ENCODE assay signal across 16 cellular contexts in genomic region chr14:76773956-76774355, GRCh38. TPM values are rescaled to one million over a fixed set of nuclear protein-coding genes. Genes with fewer than 3 reads are reported as not detected.
DNase-seq lines count a peak whose midpoint lies in the region; ATAC-seq, FAIRE-seq and TF ChIP-seq lines count a peak whose summit lies in the region.
"Had no signal": no experiment of that assay in that cellular context is flagged by ENCODE, and none has a peak within 500 bp of the region (broad histone marks: within the 10 kb centered on the region; RNA-seq: fewer than 3 reads in every experiment).

No MANE protein-coding gene starts in this region.

- ATAC-seq in K562 = no peak
- ATAC-seq in gastrocnemius medialis = no peak
- ATAC-seq in GM18498 (IDR thresholded peaks at IDR 0.05; ENCODE audit: unreplicated experiment) = no peak
- no peak for ATAC-seq in stimulated activated naive B cell treated with anti-CD40 and anti-IgM and Interleukin-4, amounts not matched to agents 10 μg/mL and 1 μg/mL and 100 μg/mL, for 72 hours (replicated peaks)

- intact Hi-C loops in K562 (cut with micrococcal nuclease) = no loop called here
- intact Hi-C loops in kidney (cut with DNase I) = no loop called here
- intact Hi-C loops in gastrocnemius medialis (cut with DNase I; ENCODE audit: low total_unique reads) = no loop called here

- 63% methylated on average over 3 of the region's 8 CpGs for WGBS in K562 (ENCODE audit: insufficient coverage, low coverage, missing lambda C conversion rate)

- in situ Hi-C loops in K562 (cut with MboI) = no loop called here
- in situ Hi-C loops in gastrocnemius medialis (cut with MboI; ENCODE audit: low sequenced_read_pairs in 4 of 4) = no loop called here

- no peaks in the 10 kb centered on the region for H3K9me3 ChIP-seq in BLaER1 treated with 17β-estradiol and CSF1 and Interleukin-3, amounts not matched to agents 10 nM and 100 nM (replicated peaks in 1 of 11)
- H3K9me3 ChIP-seq in K562 (replicated peaks; ENCODE audit: control insufficient read depth, insufficient read depth, low read depth, low read length) = no peaks in the 10 kb centered on the region
- H3K9me3 ChIP-seq in kidney (ENCODE audit: control insufficient read depth in 1 of 2, low read length in 2 of 2) = no peaks in the 10 kb centered on the region
- no peaks in the 10 kb centered on the region for H3K9me3 ChIP-seq in gastrocnemius medialis

- H3K9me1 ChIP-seq in K562 (ENCODE audit: control insufficient read depth, insufficient read depth, low read length) = peaks cover 4% of the 10 kb centered on the region

- TF ChIP-seq EP300 in K562 (IDR thresholded peaks at IDR 0.05; ENCODE audit: low read length) = no peak

- POLR2A ChIA-PET in K562 (lab: Yijun Ruan, JAX) = interaction anchor here (0.6 kb wide), 1 partner anchor 943 kb away, joined by 3 read pairs; no protein-coding TSS in a partner anchor

- H3K4me3 ChIP-seq in BLaER1 treated with 17β-estradiol and CSF1 and Interleukin-3, amounts not matched to agents 10 nM and 100 nM = no peak overlapping the region
- H3K4me3 ChIP-seq in K562 (no peak overlapping the region), kidney (ENCODE audit: low read length in 2 of 2) (no peak overlapping the region), gastrocnemius medialis (no peak overlapping the region)

- H3K36me3 Mint-ChIP-seq in stimulated activated naive B cell treated with anti-CD40 and anti-IgM and Interleukin-4, amounts not matched to agents 10 μg/mL and 1 μg/mL and 100 μg/mL, for 72 hours = peaks cover 2 to 3% of the 10 kb centered on the region in 2 donors

- TF ChIP-seq CTCF in K562 (IDR thresholded peaks at IDR 0.05 in 2 of 3, conservative IDR thresholded peaks at IDR 0.05 in 1 of 3; ENCODE audit: insufficient read depth in 2 of 3, low read depth in 1 of 3, low read length in 3 of 3) (no peak), kidney (IDR thresholded peaks at IDR 0.05; ENCODE audit: borderline replicate concordance, extremely low read depth, insufficient read depth) (no peak), gastrocnemius medialis (IDR thresholded peaks at IDR 0.05 in 4 of 5, conservative IDR thresholded peaks at IDR 0.05 in 1 of 5) (no peak)

- no peaks in the 10 kb centered on the region for H3K9me3 Mint-ChIP-seq in stimulated activated naive B cell treated with anti-CD40 and anti-IgM and Interleukin-4, amounts not matched to agents 10 μg/mL and 1 μg/mL and 100 μg/mL, for 72 hours
- H3K9me3 Mint-ChIP-seq: activated T-cell treated with anti-CD3 and anti-CD28 coated beads, Interleukin-2, amount 50 U/mL, for 24 hours had no signal

- H3K36me3 ChIP-seq in BLaER1 treated with 17β-estradiol and CSF1 and Interleukin-3, amounts not matched to agents 10 nM and 100 nM = peaks cover 0 to 7% (median 1%) of the 10 kb centered on the region in 11 experiments; a peak in 5 of 22 replicates
- H3K36me3 ChIP-seq in K562 (ENCODE audit: control insufficient read depth, insufficient read depth, low read length) (no peaks in the 10 kb centered on the region), kidney (ENCODE audit: control insufficient read depth in 1 of 2, insufficient read depth in 2 of 2, low read length in 2 of 2) (no peaks in the 10 kb centered on the region), gastrocnemius medialis (no peaks in the 10 kb centered on the region)

- DNase-seq in K562 (ENCODE audit: extremely low read depth in 1 of 4, low spot score in 3 of 4) (no peak), kidney (peak; percentile 42), gastrocnemius medialis (no peak), NCI-H748 (lab: John Stamatoyannopoulos, UW; ENCODE audit: unreplicated experiment) (no peak), NCI-H510A treated with DMSO at 0.1 percent for 48 hours (lab: John Stamatoyannopoulos, UW) (no peak)
- no peak for DNase-seq in stimulated activated naive B cell treated with anti-CD40 and anti-IgM and Interleukin-4, amounts not matched to agents 10 μg/mL and 1 μg/mL and 100 μg/mL, for 72 hours
- DNase-seq: activated T-cell treated with anti-CD3 and anti-CD28 coated beads, Interleukin-2, amount 50 U/mL, for 24 hours; NCI-H2227 treated with DMSO at 0.1 percent for 48 hours; small intestine had no signal

- H3K4me1 Mint-ChIP-seq in stimulated activated naive B cell treated with anti-CD40 and anti-IgM and Interleukin-4, amounts not matched to agents 10 μg/mL and 1 μg/mL and 100 μg/mL, for 72 hours = peaks cover 10 to 33% of the 10 kb centered on the region in 2 donors

- peak overlapping the region in 5 of 11 experiments; percentile 1 to 51 (median 43); a peak in 5 of 22 replicates for H3K9ac ChIP-seq in BLaER1 treated with 17β-estradiol and CSF1 and Interleukin-3, amounts not matched to agents 10 nM and 100 nM
- H3K9ac ChIP-seq in K562 (ENCODE audit: insufficient read depth in 1 of 2, low read depth in 2 of 2, low read length in 2 of 2) = peak overlapping the region; percentile 4 to 42; a peak in 2 of 4 replicates
- H3K9ac ChIP-seq in kidney (ENCODE audit: low read length in 2 of 2) = no peak overlapping the region

- H3K4me2 ChIP-seq in BLaER1 treated with 17β-estradiol and CSF1 and Interleukin-3, amounts not matched to agents 10 nM and 100 nM = peak overlapping the region in 8 of 11 experiments; percentile 58 to 98 (median 88); a peak in 16 of 22 replicates
- peak overlapping the region; percentile 7; the same call in 1 of the 2 replicates for H3K4me2 ChIP-seq in K562 (ENCODE audit: insufficient read depth, low read length)

- no peaks in the 10 kb centered on the region; a peak in 1 of 22 replicates for H4K20me1 ChIP-seq in BLaER1 treated with 17β-estradiol and CSF1 and Interleukin-3, amounts not matched to agents 10 nM and 100 nM
- no peaks in the 10 kb centered on the region for H4K20me1 ChIP-seq in K562 (replicated peaks; ENCODE audit: control insufficient read depth, insufficient read depth, low read length)

- no peak overlapping the region for H3K27ac Mint-ChIP-seq in stimulated activated naive B cell treated with anti-CD40 and anti-IgM and Interleukin-4, amounts not matched to agents 10 μg/mL and 1 μg/mL and 100 μg/mL, for 72 hours
- H3K27ac Mint-ChIP-seq: activated T-cell treated with anti-CD3 and anti-CD28 coated beads, Interleukin-2, amount 50 U/mL, for 24 hours had no signal

- CTCF ChIA-PET in K562 (lab: Yijun Ruan, JAX; ENCODE audit: low intra/inter-chr PET ratio) = no interaction called here

- peaks cover 8 to 28% of the 10 kb centered on the region in 2 donors for H3K27me3 Mint-ChIP-seq in stimulated activated naive B cell treated with anti-CD40 and anti-IgM and Interleukin-4, amounts not matched to agents 10 μg/mL and 1 μg/mL and 100 μg/mL, for 72 hours
- H3K27me3 Mint-ChIP-seq: activated T-cell treated with anti-CD3 and anti-CD28 coated beads, Interleukin-2, amount 50 U/mL, for 24 hours had no signal

- no peaks in the 10 kb centered on the region for H3K27me3 ChIP-seq in BLaER1 treated with 17β-estradiol and CSF1 and Interleukin-3, amounts not matched to agents 10 nM and 100 nM
- H3K27me3 ChIP-seq in K562 (ENCODE audit: control insufficient read depth in 2 of 2, insufficient read depth in 2 of 2, low read length in 2 of 2) (no peaks in the 10 kb centered on the region), gastrocnemius medialis (peaks cover 0 to 6% (median 5%) of the 10 kb centered on the region in 3 donors)

- H2AFZ ChIP-seq in K562 (ENCODE audit: low read depth, low read length) = peak overlapping the region; percentile 70

- H3K4me1 ChIP-seq in BLaER1 treated with 17β-estradiol and CSF1 and Interleukin-3, amounts not matched to agents 10 nM and 100 nM = peaks cover 27 to 100% (median 70%) of the 10 kb centered on the region in 10 experiments
- peaks cover 28 to 57% of the 10 kb centered on the region in 2 experiments for H3K4me1 ChIP-seq in K562 (replicated peaks in 1 of 2; ENCODE audit: control insufficient read depth in 2 of 2, insufficient read depth in 2 of 2, low read length in 2 of 2)
- peaks cover 4 to 15% of the 10 kb centered on the region in 2 donors for H3K4me1 ChIP-seq in kidney (ENCODE audit: control insufficient read depth in 1 of 2, insufficient read depth in 1 of 2, low read depth in 1 of 2, low read length in 2 of 2)
- peaks cover 6 to 10% of the 10 kb centered on the region in 2 donors for H3K4me1 ChIP-seq in gastrocnemius medialis

- H3K4me3 Mint-ChIP-seq in stimulated activated naive B cell treated with anti-CD40 and anti-IgM and Interleukin-4, amounts not matched to agents 10 μg/mL and 1 μg/mL and 100 μg/mL, for 72 hours = no peak overlapping the region
- H3K4me3 Mint-ChIP-seq: activated T-cell treated with anti-CD3 and anti-CD28 coated beads, Interleukin-2, amount 50 U/mL, for 24 hours had no signal

- peak overlapping the region in 7 of 11 experiments; percentile 4 to 90 (median 45); a peak in 11 of 22 replicates for H3K27ac ChIP-seq in BLaER1 treated with 17β-estradiol and CSF1 and Interleukin-3, amounts not matched to agents 10 nM and 100 nM
- H3K27ac ChIP-seq in K562 (ENCODE audit: extremely low read depth, low read depth, low read length) (no peak overlapping the region), kidney (ENCODE audit: low read depth in 2 of 2, low read length in 2 of 2) (peak overlapping the region in 1 of 2 donors; percentile 58), gastrocnemius medialis (peak overlapping the region in 3 of 4 donors; percentile 68 to 77 (median 76))

- FAIRE-seq in K562 (lab: Jason Lieb, UNC) (no peak), kidney (lab: Jason Lieb, UNC) (no peak)
- FAIRE-seq: D721Med, small intestine had no signal

- no peak for TF ChIP-seq RAD21 in K562 (CRISPR knock-in tag; conservative IDR thresholded peaks at IDR 0.05 in 1 of 2, IDR thresholded peaks at IDR 0.05 in 1 of 2)

- no peaks in the 10 kb centered on the region for H3K79me2 ChIP-seq in K562 (ENCODE audit: control insufficient read depth, insufficient read depth, low read length)

- TF ChIP-seq POLR2A in K562 (conservative IDR thresholded peaks at IDR 0.05) (no peak), gastrocnemius medialis (IDR thresholded peaks at IDR 0.05) (no peak)

- BruUV-seq in K562 (replicated peaks; lab: Mats Ljungman, UMichigan) = no TSS peak

RNA-seq across cellular contexts. Expression of gene VASH1, which starts 12.7 kb away (rescaled TPM):
- total RNA-seq in K562 (2011; cell fraction: chromatin; rRNA removed; ENCODE audit: low replicate concordance) = 0.30 and 0.46 TPM in 2 replicates
- 0.67 TPM in 1 of 2 replicates, not detected in the other for total RNA-seq in K562 (2011; cell fraction: nucleolus; rRNA removed)
- 0.07 and 0.15 TPM in 2 replicates for total RNA-seq in K562 (2011; cell fraction: nucleoplasm; rRNA removed)
- 0.05 and 0.16 TPM in 2 replicates for total RNA-seq in K562 (2014; rRNA removed)
- total RNA-seq in K562 (2014; rRNA removed; fragmentation: Illumina TruSeq; extraction: Trizol) = 0.11 and 0.22 TPM in 2 replicates
- 0.11 and 0.25 TPM in 2 replicates for total RNA-seq in K562 (2015; rRNA removed; fragmentation: Illumina TruSeq; extraction: Trizol)
- 0.16 and 0.27 TPM in 2 replicates for total RNA-seq in K562 (2021)
- 0.15 and 0.43 TPM in 2 replicates for polyA plus RNA-seq in K562 (2011; rRNA removed)
- 0.18 and 0.55 TPM in 2 replicates for polyA plus RNA-seq in K562 (2011; cell fraction: cytosol; rRNA removed)
- polyA plus RNA-seq in K562 (2011; cell fraction: nucleus; rRNA removed) = 0.74 and 1.3 TPM in 2 replicates
- 0.46 and 0.48 TPM in 2 replicates for polyA plus RNA-seq in K562 (2012)
- polyA plus RNA-seq in K562 (2014; fragmentation: Illumina TruSeq; extraction: Trizol) = 0.03 and 0.11 TPM in 2 replicates
- under 1 TPM in 1 of 2 experiments, not detected in 1; 0.01 TPM for polyA plus RNA-seq in K562 (2014; fragmentation: Nextera tagmentation; extraction: Ambion mirVana)
- polyA plus RNA-seq in K562 (2014; rRNA removed) = 0.16 and 0.49 TPM in 2 replicates
- polyA minus RNA-seq in K562 (2011; rRNA and poly(A)+ RNA removed) = 0.24 and 0.46 TPM in 2 replicates
- polyA minus RNA-seq in K562 (2011; cell fraction: cytosol; rRNA and poly(A)+ RNA removed) = 0.73 and 0.76 TPM in 2 replicates
- 0.33 and 0.40 TPM in 2 replicates for polyA minus RNA-seq in K562 (2011; cell fraction: nucleus; rRNA and poly(A)+ RNA removed)
- total RNA-seq in kidney = 14.7 TPM
- polyA plus RNA-seq in kidney (ENCODE audit: insufficient read depth, low read depth, low replicate concordance) = 4.1 TPM
- 1 to 10 TPM in 2 of 4 donors, under 1 TPM in 2; 0.56 to 6.1 (median 1.2) TPM for total RNA-seq in gastrocnemius medialis

RNA-seq across cellular contexts. Expression of gene ANGEL1, which starts 38.7 kb away (rescaled TPM):
- total RNA-seq in K562 (2011; cell fraction: chromatin; rRNA removed; ENCODE audit: low replicate concordance) = 59.6 and 73.4 TPM in 2 replicates
- total RNA-seq in K562 (2011; cell fraction: nucleolus; rRNA removed) = 47.6 and 52.5 TPM in 2 replicates
- 56.4 and 62.1 TPM in 2 replicates for total RNA-seq in K562 (2011; cell fraction: nucleoplasm; rRNA removed)
- total RNA-seq in K562 (2014; rRNA removed) (5.2 and 6.7 TPM in 2 replicates), K562 (2014; rRNA removed; fragmentation: Illumina TruSeq; extraction: Trizol) (7.2 and 7.3 TPM in 2 replicates), K562 (2015; rRNA removed; fragmentation: Illumina TruSeq; extraction: Trizol) (6.1 and 6.3 TPM in 2 replicates), K562 (2021) (13.0 and 13.7 TPM in 2 replicates), kidney (21.5 TPM), gastrocnemius medialis (10 to 100 TPM in 3 of 4 donors, 1 to 10 TPM in 1; 8.6 to 16.9 (median 12.7) TPM)
- polyA plus RNA-seq in K562 (2011; rRNA removed) (22.2 and 22.8 TPM in 2 replicates), K562 (2014; fragmentation: Illumina TruSeq; extraction: Trizol) (10.8 and 12.0 TPM in 2 replicates), K562 (2014; fragmentation: Nextera tagmentation; extraction: Ambion mirVana) (1 to 10 TPM; 2.1 to 3.2 TPM), K562 (2014; rRNA removed) (9.8 and 15.0 TPM in 2 replicates), kidney (ENCODE audit: insufficient read depth, low read depth, low replicate concordance) (6.3 TPM)
- 23.9 and 26.3 TPM in 2 replicates for polyA plus RNA-seq in K562 (2011; cell fraction: cytosol; rRNA removed)
- 35.0 and 39.9 TPM in 2 replicates for polyA plus RNA-seq in K562 (2011; cell fraction: nucleus; rRNA removed)
- polyA plus RNA-seq in K562 (2012) = 6.7 and 7.5 TPM in 2 replicates
- 20.3 and 23.9 TPM in 2 replicates for polyA minus RNA-seq in K562 (2011; rRNA and poly(A)+ RNA removed)
- polyA minus RNA-seq in K562 (2011; cell fraction: cytosol; rRNA and poly(A)+ RNA removed) = 8.4 and 14.6 TPM in 2 replicates
- polyA minus RNA-seq in K562 (2011; cell fraction: nucleus; rRNA and poly(A)+ RNA removed) = 18.8 and 22.4 TPM in 2 replicates

RNA-seq across cellular contexts. Expression of gene LRRC74A, which starts 52.3 kb away (rescaled TPM):
- not detected in 2 replicates for total RNA-seq in K562 (2011; cell fraction: chromatin; rRNA removed; ENCODE audit: low replicate concordance)
- not detected in 2 replicates for total RNA-seq in K562 (2011; cell fraction: nucleolus; rRNA removed)
- total RNA-seq in K562 (2011; cell fraction: nucleoplasm; rRNA removed) = not detected in 2 replicates
- not detected in 2 replicates for total RNA-seq in K562 (2014; rRNA removed)
- total RNA-seq in K562 (2014; rRNA removed; fragmentation: Illumina TruSeq; extraction: Trizol) = not detected in 2 replicates
- total RNA-seq in K562 (2015; rRNA removed; fragmentation: Illumina TruSeq; extraction: Trizol) = not detected in 2 replicates
- not detected in 2 replicates for total RNA-seq in K562 (2021)
- polyA plus RNA-seq in K562 (2011; rRNA removed) = not detected in 2 replicates
- not detected in 2 replicates for polyA plus RNA-seq in K562 (2011; cell fraction: cytosol; rRNA removed)
- not detected in 2 replicates for polyA plus RNA-seq in K562 (2011; cell fraction: nucleus; rRNA removed)
- polyA plus RNA-seq in K562 (2012) = not detected in 2 replicates
- not detected in 2 replicates for polyA plus RNA-seq in K562 (2014; fragmentation: Illumina TruSeq; extraction: Trizol)
- polyA plus RNA-seq in K562 (2014; fragmentation: Nextera tagmentation; extraction: Ambion mirVana) = not detected
- polyA plus RNA-seq in K562 (2014; rRNA removed) = not detected in 2 replicates
- not detected in 2 replicates for polyA minus RNA-seq in K562 (2011; rRNA and poly(A)+ RNA removed)
- polyA minus RNA-seq in K562 (2011; cell fraction: cytosol; rRNA and poly(A)+ RNA removed) = not detected in 2 replicates
- polyA minus RNA-seq in K562 (2011; cell fraction: nucleus; rRNA and poly(A)+ RNA removed) = not detected in 2 replicates
- total RNA-seq in kidney = not detected
- not detected for polyA plus RNA-seq in kidney (ENCODE audit: insufficient read depth, low read depth, low replicate concordance)
- total RNA-seq in gastrocnemius medialis = not detected
- total RNA-seq: dermis blood vessel endothelial cell, fibroblast of villous mesenchyme, myocyte had no signal
- polyA plus RNA-seq: adipose tissue, small intestine had no signal

Comparison
In these comparisons a context has a peak if more than half of its experiments do, and no peak if none do; other contexts are left out.
1. H3K9ac ChIP-seq: peak in K562 (2 of 2); none in kidney (0 of 2).